In the genomic region with DNA sequence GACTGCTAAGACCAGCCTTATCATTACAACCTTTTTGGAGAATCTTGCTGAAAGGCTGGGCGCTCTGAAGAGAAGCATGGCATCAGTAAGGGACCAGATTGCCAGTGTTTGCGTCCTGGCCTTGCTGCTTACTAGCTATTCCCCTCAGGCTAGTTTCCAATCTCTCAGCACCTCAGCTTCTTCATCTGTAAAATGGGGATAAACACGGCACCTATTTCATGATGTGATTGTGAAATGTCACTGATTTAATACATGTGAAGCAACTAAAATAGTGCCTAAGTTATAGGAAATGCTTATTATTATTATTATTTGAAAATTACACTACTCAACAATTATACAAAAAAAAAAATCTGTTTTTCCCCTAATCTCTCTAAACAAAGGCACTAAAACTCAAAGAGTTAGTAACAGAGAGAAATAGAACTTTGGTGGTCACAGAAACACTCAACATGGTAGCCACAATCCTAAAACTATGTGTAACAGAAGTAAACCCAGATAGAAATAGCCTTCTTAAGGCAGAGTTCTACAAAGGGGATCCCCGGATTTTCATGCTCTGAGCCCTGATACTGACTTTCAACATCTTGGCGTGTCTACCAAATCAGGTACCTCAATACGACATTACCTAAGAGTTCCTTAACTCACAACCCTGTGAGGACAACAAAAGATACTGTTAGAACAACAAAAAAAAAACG, we compare ENCODE assay signal across 14 cellular contexts.
DNase-seq lines count a peak whose midpoint lies in the region; ATAC-seq lines count a peak whose summit lies in the region.
"Had no signal": no experiment of that assay in that cellular context is flagged by ENCODE, and none has a peak within 500 bp of the region (broad histone marks: within the 10 kb centered on the region; RNA-seq: fewer than 3 reads in every experiment).

No MANE protein-coding gene starts in this region.

- H3K27ac Mint-ChIP-seq in CD4-positive, alpha-beta memory T cell = peak overlapping the region; percentile 49 to 92 (median 84)
- peak overlapping the region; percentile 90 to 94 for H3K27ac Mint-ChIP-seq in activated naive CD4-positive, alpha-beta T cell treated with anti-CD3 and anti-CD28 coated beads, Interleukin-2, amount 50 U/mL, for 72 hours
- H3K27ac Mint-ChIP-seq: dendritic cell treated with granulocyte-macrophage colony-stimulating factor and Interleukin-4, amounts not matched to agents 40 ng/mL and 50 ng/mL, for 4 days had no signal

- peaks cover 31 to 56% (median 40%) of the 10 kb centered on the region in 4 donors for H3K4me1 Mint-ChIP-seq in CD4-positive, alpha-beta memory T cell

- H3K36me3 Mint-ChIP-seq in CD4-positive, alpha-beta memory T cell = no peaks in the 10 kb centered on the region
- no peaks in the 10 kb centered on the region for H3K36me3 Mint-ChIP-seq in activated naive CD4-positive, alpha-beta T cell treated with anti-CD3 and anti-CD28 coated beads, Interleukin-2, amount 50 U/mL, for 72 hours

- POLR2A ChIA-PET in CD4-positive, alpha-beta memory T cell (lab: Charles Lee; ENCODE audit: partially characterized antibody) = interaction anchor here (0.8 to 1.2 kb wide), 2 partner anchors 62 to 110 kb away, joined by 3 read pairs; a partner anchor contains a TSS

- intact Hi-C loops in CD4-positive, alpha-beta memory T cell (cut with micrococcal nuclease) = no loop called here
- intact Hi-C loops in Right ventricle myocardium superior (cut with DNase I) = no loop called here

- peak; percentile 68 for ATAC-seq in GM18868 (IDR thresholded peaks at IDR 0.05; ENCODE audit: unreplicated experiment)
- peak; percentile 15 for ATAC-seq in HG02943 (IDR thresholded peaks at IDR 0.05; ENCODE audit: low read depth, unreplicated experiment)
- ATAC-seq in activated naive CD4-positive, alpha-beta T cell treated with anti-CD3 and anti-CD28 coated beads, Interleukin-2, amount 50 U/mL, for 72 hours = peak; percentile 31 to 38
- no peak for ATAC-seq in GM21576 (IDR thresholded peaks at IDR 0.05; ENCODE audit: unreplicated experiment)
- ATAC-seq in Right ventricle myocardium superior (ENCODE audit: poor library complexity) = no peak
- ATAC-seq: HCT116 had no signal

- no peaks in the 10 kb centered on the region for H3K36me3 ChIP-seq in CD4-positive, alpha-beta memory T cell (ENCODE audit: insufficient read depth, low read length)
- H3K36me3 ChIP-seq: sigmoid colon had no signal

- H3K27me3 ChIP-seq in CD4-positive, alpha-beta memory T cell (ENCODE audit: insufficient read depth, low read length) = no peaks in the 10 kb centered on the region
- H3K27me3 ChIP-seq: sigmoid colon had no signal

- peak overlapping the region; percentile 23 for H3K27ac ChIP-seq in CD4-positive, alpha-beta memory T cell (ENCODE audit: low read depth, low read length)
- H3K27ac ChIP-seq: sigmoid colon had no signal

- CTCF ChIA-PET in CD4-positive, alpha-beta memory T cell (lab: Charles Lee; ENCODE audit: partially characterized antibody) = no interaction called here

- peaks cover 48% of the 10 kb centered on the region for H3K4me1 ChIP-seq in CD4-positive, alpha-beta memory T cell (ENCODE audit: insufficient read depth, low read length)

- DNase-seq in CD4-positive, alpha-beta memory T cell = no peak
- DNase-seq in activated naive CD4-positive, alpha-beta T cell treated with anti-CD3 and anti-CD28 coated beads, Interleukin-2, amount 50 U/mL, for 72 hours (ENCODE audit: low spot score in 2 of 2) = peak in 1 of 2 donors; percentile 14
- DNase-seq in HT-29 (ENCODE audit: low spot score) = no peak
- no peak for DNase-seq in stimulated activated CD4-positive, alpha-beta T cell treated with anti-CD3 and anti-CD28 coated beads, Interleukin-4, amount 100 ng/mL, for 4 hours
- DNase-seq in Right ventricle myocardium superior = no peak
- DNase-seq: Karpas-422, NCI-H524, sigmoid colon, SW 1271 had no signal

- peak overlapping the region; percentile 46 to 84 (median 71) for H3K4me3 Mint-ChIP-seq in CD4-positive, alpha-beta memory T cell
- H3K4me3 Mint-ChIP-seq: dendritic cell treated with granulocyte-macrophage colony-stimulating factor and Interleukin-4, amounts not matched to agents 40 ng/mL and 50 ng/mL, for 4 days had no signal

- H3K27me3 Mint-ChIP-seq in CD4-positive, alpha-beta memory T cell = no peaks in the 10 kb centered on the region
- H3K27me3 Mint-ChIP-seq: dendritic cell treated with granulocyte-macrophage colony-stimulating factor and Interleukin-4, amounts not matched to agents 40 ng/mL and 50 ng/mL, for 4 days had no signal

- no peaks in the 10 kb centered on the region for H3K9me3 ChIP-seq in CD4-positive, alpha-beta memory T cell (ENCODE audit: control insufficient read depth in 1 of 2, low read length in 2 of 2)

- no peak overlapping the region for H3K4me3 ChIP-seq in CD4-positive, alpha-beta memory T cell (ENCODE audit: low read length in 2 of 2)
- H3K4me3 ChIP-seq: sigmoid colon had no signal

- no peaks in the 10 kb centered on the region for H3K9me3 Mint-ChIP-seq in CD4-positive, alpha-beta memory T cell
- peaks cover 0 to 6% of the 10 kb centered on the region in 2 donors for H3K9me3 Mint-ChIP-seq in activated naive CD4-positive, alpha-beta T cell treated with anti-CD3 and anti-CD28 coated beads, Interleukin-2, amount 50 U/mL, for 72 hours
- H3K9me3 Mint-ChIP-seq: dendritic cell treated with granulocyte-macrophage colony-stimulating factor and Interleukin-4, amounts not matched to agents 40 ng/mL and 50 ng/mL, for 4 days had no signal

Comparison
In these comparisons a context has a peak if more than half of its experiments do, and no peak if none do; other contexts are left out.
1. ATAC-seq: peak in GM18868 (single experiment), HG02943 (single experiment) and activated naive CD4-positive, alpha-beta T cell treated with anti-CD3 and anti-CD28 coated beads, Interleukin-2, amount 50 U/mL, for 72 hours (2 of 2); none in GM21576 (single experiment) and Right ventricle myocardium superior (single experiment).